ENCODE assay signal across 26 cellular contexts in genomic region chr15:86609275-86609674, GRCh38.
"Had no signal": no experiment of that assay in that cellular context is flagged by ENCODE, and none has a peak within 500 bp of the region (broad histone marks: within the 10 kb centered on the region; RNA-seq: fewer than 3 reads in every experiment).

No MANE protein-coding gene starts in this region.

- H3K27ac Mint-ChIP-seq: dendritic cell treated with granulocyte-macrophage colony-stimulating factor and Interleukin-4, amounts not matched to agents 40 ng/mL and 50 ng/mL, for 4 days; endodermal cell; naive thymus-derived CD8-positive, alpha-beta T cell; nephron progenitor cell; stimulated activated memory B cell treated with anti-CD40 and anti-IgM and Interleukin-4, amounts not matched to agents 10 μg/mL and 1 μg/mL and 100 μg/mL, for 72 hours; type B pancreatic cell had no signal

- ATAC-seq: esophagus mucosa; left lobe of liver; naive thymus-derived CD8-positive, alpha-beta T cell; stimulated activated memory B cell treated with anti-CD40 and anti-IgM and Interleukin-4, amounts not matched to agents 10 μg/mL and 1 μg/mL and 100 μg/mL, for 72 hours had no signal

- DNase-seq: colonic mucosa; effector CD8-positive, alpha-beta T cell; endodermal cell; foreskin fibroblast; gastrocnemius medialis; kidney; mesendoderm; midbrain; naive thymus-derived CD8-positive, alpha-beta T cell; nephron progenitor cell; right cardiac atrium; sigmoid colon; stimulated activated CD4-positive, alpha-beta T cell treated with anti-CD3 and anti-CD28 coated beads, Interleukin-15, amount 100 ng/mL, for 24 hours; stimulated activated CD4-positive, alpha-beta T cell treated with anti-CD3 and anti-CD28 coated beads, Interleukin-4, amount 100 ng/mL, for 1 hour; stimulated activated naive CD8-positive, alpha-beta T cell treated with anti-CD3 and anti-CD28 coated beads, Interleukin-15, Interleukin-2, amounts not matched to agents 100 U/mL and 50 U/mL, for 24 hours; testis; tibial artery had no signal

- H3K36me3 Mint-ChIP-seq: stimulated activated memory B cell treated with anti-CD40 and anti-IgM and Interleukin-4, amounts not matched to agents 10 μg/mL and 1 μg/mL and 100 μg/mL, for 72 hours; type B pancreatic cell had no signal

- H3K9me3 ChIP-seq: colonic mucosa, gastrocnemius medialis, prostate gland, sigmoid colon, testis, tibial artery had no signal

- H3K27me3 Mint-ChIP-seq: dendritic cell treated with granulocyte-macrophage colony-stimulating factor and Interleukin-4, amounts not matched to agents 40 ng/mL and 50 ng/mL, for 4 days; naive thymus-derived CD8-positive, alpha-beta T cell; stimulated activated memory B cell treated with anti-CD40 and anti-IgM and Interleukin-4, amounts not matched to agents 10 μg/mL and 1 μg/mL and 100 μg/mL, for 72 hours; type B pancreatic cell had no signal

- H3K9me3 Mint-ChIP-seq: dendritic cell treated with granulocyte-macrophage colony-stimulating factor and Interleukin-4, amounts not matched to agents 40 ng/mL and 50 ng/mL, for 4 days; type B pancreatic cell had no signal

- H3K4me1 ChIP-seq: colonic mucosa, prostate gland, sigmoid colon, testis, tibial artery had no signal

- H3K27ac ChIP-seq: colonic mucosa, epithelial cell of prostate, gastrocnemius medialis, prostate gland, sigmoid colon, skin epidermis, testis, tibial artery had no signal

- H3K4me3 Mint-ChIP-seq: dendritic cell treated with granulocyte-macrophage colony-stimulating factor and Interleukin-4, amounts not matched to agents 40 ng/mL and 50 ng/mL, for 4 days; endodermal cell; naive thymus-derived CD8-positive, alpha-beta T cell; nephron progenitor cell; stimulated activated memory B cell treated with anti-CD40 and anti-IgM and Interleukin-4, amounts not matched to agents 10 μg/mL and 1 μg/mL and 100 μg/mL, for 72 hours; type B pancreatic cell had no signal

- H3K27me3 ChIP-seq: colonic mucosa, gastrocnemius medialis, sigmoid colon, testis, tibial artery had no signal

- H3K4me1 Mint-ChIP-seq: stimulated activated memory B cell treated with anti-CD40 and anti-IgM and Interleukin-4, amounts not matched to agents 10 μg/mL and 1 μg/mL and 100 μg/mL, for 72 hours had no signal

- H3K36me3 ChIP-seq: colonic mucosa, gastrocnemius medialis, prostate gland, sigmoid colon, tibial artery had no signal

- H3K4me3 ChIP-seq: colonic mucosa, gastrocnemius medialis, lung, prostate gland, sigmoid colon, skin epidermis, testis, tibial artery had no signal
